Comparison of ENCODE assay signal across 12 cellular contexts in the genomic region with DNA sequence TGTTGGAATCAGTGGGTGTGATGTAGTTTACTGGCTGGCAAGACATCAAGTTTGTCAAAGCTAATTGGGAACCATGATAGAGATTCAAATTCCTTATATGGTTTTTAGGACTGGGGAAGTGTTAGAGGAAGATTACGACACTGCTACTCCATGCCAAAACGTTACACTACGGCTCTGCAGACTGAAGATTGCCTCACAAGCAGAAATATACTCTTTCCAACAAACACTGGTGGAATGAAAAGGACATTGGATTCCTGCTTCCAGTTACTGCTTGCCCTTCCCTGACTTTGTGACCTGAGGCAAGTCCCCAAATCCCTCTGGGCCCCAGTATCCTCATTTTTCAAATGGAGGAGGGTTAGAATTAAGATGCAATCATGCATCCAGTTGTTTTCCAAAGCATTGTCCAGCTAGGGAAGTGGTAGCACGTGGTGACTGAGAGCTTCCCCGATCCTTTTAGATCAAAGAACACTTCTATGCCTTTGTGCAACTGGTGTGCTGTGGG.
DNase-seq lines count a peak whose midpoint lies in the region; ATAC-seq, FAIRE-seq and TF ChIP-seq lines count a peak whose summit lies in the region.
"Had no signal": no experiment of that assay in that cellular context is flagged by ENCODE, and none has a peak within 500 bp of the region (broad histone marks: within the 10 kb centered on the region; RNA-seq: fewer than 3 reads in every experiment).

No MANE protein-coding gene starts in this region.

- no peaks in the 10 kb centered on the region for H3K79me2 ChIP-seq in HepG2 (ENCODE audit: insufficient read depth, low read length)

- TF ChIP-seq EP300 in HepG2 (IDR thresholded peaks at IDR 0.05; ENCODE audit: low read depth in 2 of 2, low read length in 2 of 2) (no peak), HepG2 (CRISPR knock-in tag; IDR thresholded peaks at IDR 0.05; ENCODE audit: borderline replicate concordance) (no peak)

- no peak overlapping the region for H3K27ac Mint-ChIP-seq in osteocyte (ENCODE audit: unreplicated experiment)

- H3K27me3 Mint-ChIP-seq in osteocyte (ENCODE audit: unreplicated experiment), result no peaks in the 10 kb centered on the region

- H3K4me1 Mint-ChIP-seq in osteocyte (ENCODE audit: unreplicated experiment), result peaks cover 9% of the 10 kb centered on the region

- H3K9me3 Mint-ChIP-seq in osteocyte (ENCODE audit: unreplicated experiment), result no peaks in the 10 kb centered on the region

- CTCF ChIA-PET in HepG2 (lab: Yijun Ruan, JAX; ENCODE audit: low intra/inter-chr PET ratio, low total read pairs), result no interaction called here

- no peak overlapping the region for H2AFZ ChIP-seq in HepG2 (ENCODE audit: low read length)

- peaks cover 2 to 12% (median 8%) of the 10 kb centered on the region in 4 donors for H3K4me1 ChIP-seq in liver (ENCODE audit: control insufficient read depth in 4 of 4, insufficient read depth in 4 of 4, low read length in 3 of 4)
- H3K4me1 ChIP-seq in HepG2 (ENCODE audit: insufficient read depth, low read length), result no peaks in the 10 kb centered on the region
- H3K4me1 ChIP-seq: BE2C had no signal

- no peak overlapping the region for H3K9ac ChIP-seq in liver (ENCODE audit: low read depth in 1 of 2, low read length in 2 of 2)
- H3K9ac ChIP-seq in HepG2 (ENCODE audit: insufficient read depth, low read depth, low read length), result no peak overlapping the region

- H3K4me3 ChIP-seq in liver (ENCODE audit: low read depth in 1 of 3, low read length in 3 of 3), result no peak overlapping the region
- H3K4me3 ChIP-seq in HepG2 (replicated peaks in 1 of 3; ENCODE audit: insufficient read depth in 1 of 3, low read depth in 2 of 3, low read length in 3 of 3), result no peak overlapping the region
- no peak overlapping the region for H3K4me3 ChIP-seq in choroid plexus epithelial cell (ENCODE audit: low read depth, low read length)

- no peaks in the 10 kb centered on the region for H4K20me1 ChIP-seq in HepG2 (ENCODE audit: insufficient read depth, low read length)

- H3K36me3 ChIP-seq in liver (ENCODE audit: control insufficient read depth in 4 of 4, insufficient read depth in 3 of 4, low read depth in 1 of 4, low read length in 3 of 4), result no peaks in the 10 kb centered on the region
- no peaks in the 10 kb centered on the region for H3K36me3 ChIP-seq in HepG2 (replicated peaks in 1 of 2; ENCODE audit: control insufficient read depth in 1 of 2, insufficient read depth in 2 of 2, low read length in 2 of 2)
- H3K36me3 ChIP-seq: BE2C had no signal

- POLR2A ChIA-PET in HepG2 (lab: Yijun Ruan, JAX), result no interaction called here

- H3K36me3 Mint-ChIP-seq in osteocyte (ENCODE audit: unreplicated experiment), result no peaks in the 10 kb centered on the region

- no peak for FAIRE-seq in HepG2 (lab: Jason Lieb, UNC)
- FAIRE-seq: HTR-8/SVneo had no signal

- in situ Hi-C loops in HepG2 (cut with HindIII; ENCODE audit: extremely low pct_ligation_motif_present, low pct_unique_long_range_greater_than_20kb), result no loop called here

- no peak for TF ChIP-seq POLR2A in HepG2 (IDR thresholded peaks at IDR 0.05; ENCODE audit: insufficient read depth in 1 of 2, low read depth in 2 of 2, low read length in 2 of 2)

- no peak for ATAC-seq in HepG2
- ATAC-seq in HG03342 (IDR thresholded peaks at IDR 0.05; ENCODE audit: unreplicated experiment), result no peak

- BruUV-seq in HepG2 (replicated peaks; lab: Mats Ljungman, UMichigan), result no TSS peak

- H3K27me3 ChIP-seq in liver (ENCODE audit: control insufficient read depth in 4 of 4, insufficient read depth in 4 of 4, low read length in 3 of 4) (no peaks in the 10 kb centered on the region), HepG2 (ENCODE audit: control insufficient read depth in 1 of 2, insufficient read depth in 2 of 2, low read length in 2 of 2) (no peaks in the 10 kb centered on the region)
- H3K27me3 ChIP-seq: BE2C had no signal

- no peak overlapping the region for H3K4me2 ChIP-seq in HepG2 (ENCODE audit: low read depth, low read length)

- TF ChIP-seq CTCF in liver (IDR thresholded peaks at IDR 0.05; ENCODE audit: low read depth, low read length, missing input control) (no peak), HepG2 (CRISPR knock-in tag; IDR thresholded peaks at IDR 0.05) (no peak), choroid plexus epithelial cell (conservative IDR thresholded peaks at IDR 0.05; ENCODE audit: low read depth, low read length) (no peak), osteocyte (IDR thresholded peaks at IDR 0.05) (no peak)

- DNase-seq in HepG2 (ENCODE audit: low spot score) (no peak), choroid plexus epithelial cell (ENCODE audit: low read depth) (peak; percentile 89), mucosa of gallbladder (ENCODE audit: low spot score) (peak; percentile 49), KG1 (lab: John Stamatoyannopoulos, UW) (no peak), osteocyte (ENCODE audit: extremely low spot score, unreplicated experiment) (no peak)
- no peak for DNase-seq in central memory CD4-positive, alpha-beta T cell
- DNase-seq: BE2C, cortex of kidney, T-helper 9 cell had no signal

- peak overlapping the region; percentile 39 to 75 for H3K27ac ChIP-seq in liver (ENCODE audit: low read depth in 1 of 2, low read length in 2 of 2)
- no peak overlapping the region for H3K27ac ChIP-seq in HepG2 (ENCODE audit: extremely low read length, insufficient read depth, low read length)

- H3K4me3 Mint-ChIP-seq in osteocyte (ENCODE audit: unreplicated experiment), result no peak overlapping the region

- H3K9me3 ChIP-seq in liver (ENCODE audit: control insufficient read depth in 4 of 4, low read length in 3 of 4) (no peaks in the 10 kb centered on the region), HepG2 (ENCODE audit: low read length) (no peaks in the 10 kb centered on the region)
- H3K9me3 ChIP-seq: BE2C had no signal

- 19% methylated on average over 5 of the region's 5 CpGs for WGBS in liver
- WGBS in HepG2 (ENCODE audit: low lambda C conversion rate), result 4% methylated on average over 5 of the region's 5 CpGs

- intact Hi-C loops in HepG2 (cut with micrococcal nuclease; ENCODE audit: unreplicated experiment), result no loop called here

- TF ChIP-seq RAD21 in liver (IDR thresholded peaks at IDR 0.05), result peak; percentile 30 to 56
- no peak for TF ChIP-seq RAD21 in HepG2 (CRISPR knock-in tag; IDR thresholded peaks at IDR 0.05)

TF ChIP-seq in liver, 16 proteins besides CTCF, POLR2A, EP300 and RAD21 (continues in another document):
- TF ChIP-seq JUND (IDR thresholded peaks at IDR 0.05) (peak in 1 of 2 donors; percentile 73), RXRA (IDR thresholded peaks at IDR 0.05) (peak; percentile 69 to 80), EGR1 (IDR thresholded peaks at IDR 0.05; ENCODE audit: low read depth in 2 of 2) (peak in 1 of 2 donors; percentile 10), NR2F2 (IDR thresholded peaks at IDR 0.05) (peak; percentile 67), GABPA (IDR thresholded peaks at IDR 0.05 in 1 of 2, conservative IDR thresholded peaks at IDR 0.05 in 1 of 2) (no peak), SP1 (IDR thresholded peaks at IDR 0.05) (peak; percentile 66)
- TF ChIP-seq, protein P1, sequence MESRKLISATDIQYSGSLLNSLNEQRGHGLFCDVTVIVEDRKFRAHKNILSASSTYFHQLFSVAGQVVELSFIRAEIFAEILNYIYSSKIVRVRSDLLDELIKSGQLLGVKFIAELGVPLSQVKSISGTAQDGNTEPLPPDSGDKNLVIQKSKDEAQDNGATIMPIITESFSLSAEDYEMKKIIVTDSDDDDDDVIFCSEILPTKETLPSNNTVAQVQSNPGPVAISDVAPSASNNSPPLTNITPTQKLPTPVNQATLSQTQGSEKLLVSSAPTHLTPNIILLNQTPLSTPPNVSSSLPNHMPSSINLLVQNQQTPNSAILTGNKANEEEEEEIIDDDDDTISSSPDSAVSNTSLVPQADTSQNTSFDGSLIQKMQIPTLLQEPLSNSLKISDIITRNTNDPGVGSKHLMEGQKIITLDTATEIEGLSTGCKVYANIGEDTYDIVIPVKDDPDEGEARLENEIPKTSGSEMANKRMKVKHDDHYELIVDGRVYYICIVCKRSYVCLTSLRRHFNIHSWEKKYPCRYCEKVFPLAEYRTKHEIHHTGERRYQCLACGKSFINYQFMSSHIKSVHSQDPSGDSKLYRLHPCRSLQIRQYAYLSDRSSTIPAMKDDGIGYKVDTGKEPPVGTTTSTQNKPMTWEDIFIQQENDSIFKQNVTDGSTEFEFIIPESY (IDR thresholded peaks at IDR 0.05), result peak; percentile 38

TF ChIP-seq in HepG2, 621 proteins besides CTCF, POLR2A, EP300 and RAD21:
- TF ChIP-seq ZNF747 (CRISPR knock-in tag; IDR thresholded peaks at IDR 0.05; ENCODE audit: borderline replicate concordance) (no peak), ZSCAN29 (CRISPR knock-in tag; conservative IDR thresholded peaks at IDR 0.05) (no peak), KDM5A (IDR thresholded peaks at IDR 0.05; ENCODE audit: borderline replicate concordance, low read length) (no peak)

Comparison
In these comparisons a context has a peak if more than half of its experiments do, and no peak if none do; other contexts are left out.
1. DNase-seq: peak in choroid plexus epithelial cell (single experiment) and mucosa of gallbladder (single experiment); none in HepG2 (single experiment), central memory CD4-positive, alpha-beta T cell (single experiment), KG1 (single experiment) and osteocyte (single experiment).